Comparison of ENCODE assay signal across 23 cellular contexts in genomic region chr7:157951300-157952049, GRCh38.
"Had no signal": no experiment of that assay in that cellular context is flagged by ENCODE, and none has a peak within 500 bp of the region (broad histone marks: within the 10 kb centered on the region; RNA-seq: fewer than 3 reads in every experiment).

No MANE protein-coding gene starts in this region.

- H3K27me3 ChIP-seq: SJSA1 had no signal

- H3K4me3 Mint-ChIP-seq: activated CD8-positive, alpha-beta T cell treated with anti-CD3 and anti-CD28 coated beads for 36 hours; activated naive CD4-positive, alpha-beta T cell treated with anti-CD3 and anti-CD28 coated beads, Interleukin-2, amount 10 ng/mL, durations not matched to agents 7 days and 5 days; activated naive CD8-positive, alpha-beta T cell treated with anti-CD3 and anti-CD28 coated beads for 36 hours; activated T-cell treated with anti-CD3 and anti-CD28 coated beads, Interleukin-2, amount 50 U/mL, for 72 hours; T-helper 1 cell treated with Interleukin-12 subunit alpha and Interleukin-12 subunit beta and Interleukin-4 antibody, amounts not matched to agents 30 μg/mL and 1 μg/mL, for 36 hours had no signal

- H3K27me3 Mint-ChIP-seq: activated CD8-positive, alpha-beta T cell treated with anti-CD3 and anti-CD28 coated beads for 36 hours; activated naive CD4-positive, alpha-beta T cell treated with anti-CD3 and anti-CD28 coated beads, Interleukin-2, amount 10 ng/mL, durations not matched to agents 7 days and 5 days; activated naive CD8-positive, alpha-beta T cell treated with anti-CD3 and anti-CD28 coated beads for 36 hours; IgD-negative memory B cell had no signal

- H3K27ac Mint-ChIP-seq: activated CD8-positive, alpha-beta T cell treated with anti-CD3 and anti-CD28 coated beads for 36 hours; activated naive CD4-positive, alpha-beta T cell treated with anti-CD3 and anti-CD28 coated beads, Interleukin-2, amount 10 ng/mL, durations not matched to agents 7 days and 5 days; activated naive CD8-positive, alpha-beta T cell treated with anti-CD3 and anti-CD28 coated beads for 36 hours; activated T-cell treated with anti-CD3 and anti-CD28 coated beads, Interleukin-2, amount 50 U/mL, for 72 hours; activated T-helper 2 cell treated with anti-CD3 and anti-CD28 coated beads, Interferon-gamma antibody, Interleukin-2, Interleukin-4, amounts not matched to agents 10 μg/mL and 5 μg/mL and 100 μg/mL, durations not matched to agents 14 hours and 24 hours and 36 hours; T-helper 1 cell treated with Interleukin-12 subunit alpha and Interleukin-12 subunit beta and Interleukin-4 antibody, amounts not matched to agents 30 μg/mL and 1 μg/mL, for 36 hours had no signal

- H3K4me1 Mint-ChIP-seq: activated naive CD4-positive, alpha-beta T cell treated with anti-CD3 and anti-CD28 coated beads, Interleukin-2, amount 10 ng/mL, durations not matched to agents 7 days and 5 days; activated naive CD8-positive, alpha-beta T cell treated with anti-CD3 and anti-CD28 coated beads for 36 hours; IgD-negative memory B cell had no signal

- DNase-seq: activated CD4-positive, alpha-beta T cell treated with anti-CD3 and anti-CD28 coated beads for 4 hours; activated CD8-positive, alpha-beta memory T cell treated with anti-CD3 and anti-CD28 coated beads, Interleukin-2, amount 50 U/mL, for 4 hours; activated CD8-positive, alpha-beta T cell treated with anti-CD3 and anti-CD28 coated beads for 36 hours; activated gamma-delta T cell treated with Interleukin-2 at 50 U/mL for 16 hours; activated naive CD4-positive, alpha-beta T cell treated with anti-CD3 and anti-CD28 coated beads, Interleukin-2, amount 10 ng/mL, durations not matched to agents 7 days and 5 days; activated naive CD8-positive, alpha-beta T cell treated with anti-CD3 and anti-CD28 coated beads for 36 hours; activated T-cell treated with anti-CD3 and anti-CD28 coated beads, Interleukin-2, amount 50 U/mL, for 72 hours; KG1; NCI-H1092; NCI-H1417; NCI-H1930; NCI-H2171 treated with DMSO at 0.1 percent for 48 hours; NCI-H345; NCI-H510A; NCI-H526 treated with DMSO at 0.1 percent for 48 hours; NCI-H82; SHP77 had no signal

- ATAC-seq: activated CD4-positive, CD25-positive, alpha-beta regulatory T cell treated with anti-CD3 and anti-CD28 coated beads, Interleukin-2, amount 50 U/mL, for 24 hours; activated CD8-positive, alpha-beta T cell treated with anti-CD3 and anti-CD28 coated beads for 36 hours; activated T-cell treated with anti-CD3 and anti-CD28 coated beads, Interleukin-2, amount 50 U/mL, for 72 hours; SK-N-SH treated with all-trans-retinoic acid at 6 μM for 48 hours had no signal

- H3K36me3 Mint-ChIP-seq: activated naive CD4-positive, alpha-beta T cell treated with anti-CD3 and anti-CD28 coated beads, Interleukin-2, amount 10 ng/mL, durations not matched to agents 7 days and 5 days had no signal

- H3K4me1 ChIP-seq: SJSA1 had no signal

- H3K27ac ChIP-seq: SJSA1 had no signal

- H3K4me3 ChIP-seq: SJSA1 had no signal

- H3K36me3 ChIP-seq: SJSA1 had no signal
